17 cellular contexts compared by ENCODE assay signal in the genomic region with DNA sequence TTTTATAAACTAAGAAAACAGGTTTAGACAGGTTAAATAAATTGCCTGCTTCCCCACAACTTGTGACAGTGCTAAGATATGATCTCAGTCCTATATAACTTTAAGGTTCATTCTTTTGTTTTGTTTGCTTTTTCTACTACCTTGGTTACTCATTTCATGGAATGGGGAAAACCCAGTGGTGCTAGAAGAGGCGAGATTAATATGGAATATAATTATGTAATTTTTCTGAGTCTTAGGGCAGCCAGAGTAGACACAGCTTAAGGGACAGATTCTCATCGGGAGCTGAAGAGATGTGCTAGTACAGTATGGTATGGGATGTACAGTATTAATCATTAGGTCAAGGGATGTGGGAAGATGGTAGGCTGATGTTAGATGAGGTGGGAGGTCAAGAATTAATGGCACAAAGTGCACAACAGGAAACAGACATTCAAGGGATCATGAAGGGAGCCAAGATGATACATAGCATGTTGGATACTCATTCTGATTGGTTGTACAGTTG. TPM values are rescaled to one million over a fixed set of nuclear protein-coding genes. Genes with fewer than 3 reads are reported as not detected.
A peak's percentile ranks its signal among the peaks of the same experiment; 100 is the strongest.
DNase-seq lines count a peak whose midpoint lies in the region; ATAC-seq, FAIRE-seq and TF ChIP-seq lines count a peak whose summit lies in the region.
"Had no signal": no experiment of that assay in that cellular context is flagged by ENCODE, and none has a peak within 500 bp of the region (broad histone marks: within the 10 kb centered on the region; RNA-seq: fewer than 3 reads in every experiment).

No MANE protein-coding gene starts in this region.

- no peak for FAIRE-seq in endothelial cell of umbilical vein (lab: Jason Lieb, UNC)

- no peaks in the 10 kb centered on the region; the same call in 1 of the 2 replicates for H3K27me3 Mint-ChIP-seq in WTC11 (ENCODE audit: low read depth)
- H3K27me3 Mint-ChIP-seq: activated CD4-positive, alpha-beta memory T cell treated with anti-CD3 and anti-CD28 coated beads, Interleukin-2, amount 10 ng/mL, durations not matched to agents 7 days and 5 days had no signal

- H3K9ac ChIP-seq in endothelial cell of umbilical vein (replicated peaks; ENCODE audit: extremely low read depth, insufficient read depth, low read length): no peak overlapping the region

- H3K36me3 Mint-ChIP-seq in WTC11: peaks cover 10% of the 10 kb centered on the region

- no peaks in the 10 kb centered on the region for H3K9me3 Mint-ChIP-seq in WTC11
- H3K9me3 Mint-ChIP-seq: activated CD4-positive, alpha-beta memory T cell treated with anti-CD3 and anti-CD28 coated beads, Interleukin-2, amount 10 ng/mL, durations not matched to agents 7 days and 5 days had no signal

- no peak overlapping the region for H3K27ac Mint-ChIP-seq in WTC11
- H3K27ac Mint-ChIP-seq: activated CD4-positive, alpha-beta memory T cell treated with anti-CD3 and anti-CD28 coated beads, Interleukin-2, amount 10 ng/mL, durations not matched to agents 7 days and 5 days had no signal

- H3K9me1 ChIP-seq in endothelial cell of umbilical vein (replicated peaks; ENCODE audit: control insufficient read depth, extremely low read depth, insufficient read depth, low read length): peaks cover 4% of the 10 kb centered on the region

- H3K27me3 ChIP-seq in endothelial cell of umbilical vein (ENCODE audit: control insufficient read depth in 2 of 2, insufficient read depth in 2 of 2, low read length in 2 of 2) (no peaks in the 10 kb centered on the region), vagina (no peaks in the 10 kb centered on the region)
- H3K27me3 ChIP-seq: body of pancreas, suprapubic skin had no signal

- H3K4me3 ChIP-seq in endothelial cell of umbilical vein (replicated peaks in 1 of 3; ENCODE audit: insufficient read depth in 1 of 3, low read depth in 1 of 3, low read length in 3 of 3) (no peak overlapping the region), vagina (no peak overlapping the region)
- H3K4me3 ChIP-seq: body of pancreas, suprapubic skin had no signal

- no peak overlapping the region for H2AFZ ChIP-seq in endothelial cell of umbilical vein (ENCODE audit: low read depth, low read length)

- intact Hi-C loops in endothelial cell of umbilical vein (cut with micrococcal nuclease): no loop called here
- intact Hi-C loops in vagina (cut with DNase I): no loop called here

- H3K4me3 Mint-ChIP-seq in WTC11: no peak overlapping the region
- H3K4me3 Mint-ChIP-seq: activated CD4-positive, alpha-beta memory T cell treated with anti-CD3 and anti-CD28 coated beads, Interleukin-2, amount 10 ng/mL, durations not matched to agents 7 days and 5 days had no signal

- no peak overlapping the region for H3K27ac ChIP-seq in endothelial cell of umbilical vein (ENCODE audit: insufficient read depth, low read depth, low read length)
- H3K27ac ChIP-seq in vagina: no peak overlapping the region
- H3K27ac ChIP-seq: suprapubic skin had no signal

- ATAC-seq in GM18868 (IDR thresholded peaks at IDR 0.05; ENCODE audit: unreplicated experiment) (peak; percentile 39), WTC11 (no peak)
- ATAC-seq: body of pancreas had no signal

- H3K9me3 ChIP-seq in endothelial cell of umbilical vein (replicated peaks; ENCODE audit: control insufficient read depth, insufficient read depth, low read length): no peaks in the 10 kb centered on the region
- no peaks in the 10 kb centered on the region for H3K9me3 ChIP-seq in vagina
- H3K9me3 ChIP-seq: body of pancreas, suprapubic skin had no signal

- H3K4me1 ChIP-seq in endothelial cell of umbilical vein (ENCODE audit: control insufficient read depth, extremely low read depth, insufficient read depth, low read length) (peaks cover 2% of the 10 kb centered on the region), vagina (peaks cover 67% of the 10 kb centered on the region)

- peaks cover 2% of the 10 kb centered on the region for H4K20me1 ChIP-seq in endothelial cell of umbilical vein (replicated peaks; ENCODE audit: control insufficient read depth, extremely low read depth, insufficient read depth, low read length)

- CTCF ChIA-PET in endothelial cell of umbilical vein (lab: Charles Lee): interaction anchor here (0.8 to 2.0 kb wide), 2 partner anchors 11 to 17 kb away, joined by 3 to 5 read pairs; no protein-coding TSS in a partner anchor
- CTCF ChIA-PET in WTC11 (lab: Charles Lee): interaction anchor here (0.9 kb wide), 1 partner anchor 168 kb away, joined by 8 read pairs; no protein-coding TSS in a partner anchor

- no peak overlapping the region for H3K4me2 ChIP-seq in endothelial cell of umbilical vein (ENCODE audit: insufficient read depth, low read length)

- POLR2A ChIA-PET in endothelial cell of umbilical vein (lab: Charles Lee) (no interaction called here), WTC11 (lab: Charles Lee) (no interaction called here)

- H3K79me2 ChIP-seq in endothelial cell of umbilical vein (ENCODE audit: control insufficient read depth, insufficient read depth, low read length): peaks cover 56% of the 10 kb centered on the region

- no peak for TF ChIP-seq CTCF in endothelial cell of umbilical vein (IDR thresholded peaks at IDR 0.05; ENCODE audit: extremely low read depth in 1 of 2, insufficient read depth in 1 of 2, low read depth in 1 of 2, low read length in 2 of 2)
- no peak for TF ChIP-seq CTCF in vagina (IDR thresholded peaks at IDR 0.05)
- TF ChIP-seq CTCF in WTC11 (IDR thresholded peaks at IDR 0.05): no peak

- no TSS peak for BruUV-seq in endothelial cell of umbilical vein (replicated peaks; lab: Mats Ljungman, UMichigan)

- TF ChIP-seq POLR2A in endothelial cell of umbilical vein (IDR thresholded peaks at IDR 0.05; ENCODE audit: low read depth, low read length) (no peak), vagina (IDR thresholded peaks at IDR 0.05) (no peak)

- peaks cover 13% of the 10 kb centered on the region for H3K4me1 Mint-ChIP-seq in WTC11

- H3K36me3 ChIP-seq in endothelial cell of umbilical vein (ENCODE audit: control insufficient read depth in 2 of 2, extremely low read depth in 1 of 2, insufficient read depth in 2 of 2, low read length in 2 of 2) (peaks cover 2 to 8% of the 10 kb centered on the region in 2 experiments), vagina (peaks cover 0 to 6% of the 10 kb centered on the region in 2 donors)

- dilution Hi-C loops in endothelial cell of umbilical vein (cut with MboI; ENCODE audit: extremely low pct_ligation_motif_present, low sequenced_read_pairs): no loop called here

- DNase-seq in M059J (ENCODE audit: low read depth) (peak; percentile 67), endothelial cell of umbilical vein (ENCODE audit: low read depth, low spot score) (peak; percentile 6), non-pigmented ciliary epithelial cell (ENCODE audit: low read depth) (peak; percentile 36), AG08396 (ENCODE audit: low spot score) (no peak), vagina (ENCODE audit: extremely low spot score in 2 of 2) (no peak), NCI-H2081 (lab: John Stamatoyannopoulos, UW) (no peak), WTC11 (ENCODE audit: low spot score) (no peak)
- DNase-seq: activated CD4-positive, alpha-beta memory T cell treated with anti-CD3 and anti-CD28 coated beads, Interleukin-2, amount 10 ng/mL, durations not matched to agents 7 days and 5 days; activated effector memory CD4-positive, alpha-beta T cell treated with anti-CD3 and anti-CD28 coated beads, Interleukin-2, amount 50 U/mL, for 16 hours; body of pancreas; DMS53; effector CD8-positive, alpha-beta T cell; NCI-H1930; NCI-H82; T1000 had no signal

TF ChIP-seq in endothelial cell of umbilical vein, 7 proteins besides CTCF, POLR2A, EP300 and RAD21:
- TF ChIP-seq JUN (IDR thresholded peaks at IDR 0.05; ENCODE audit: borderline replicate concordance, insufficient read depth, insufficient read length, low read depth) (no peak), EZH2 (IDR thresholded peaks at IDR 0.05; ENCODE audit: borderline replicate concordance, low read depth, low read length, severe bottlenecking) (no peak), FOS (IDR thresholded peaks at IDR 0.05; ENCODE audit: borderline replicate concordance, insufficient read depth, low read length) (no peak), POLR2AphosphoS5 (IDR thresholded peaks at IDR 0.05; ENCODE audit: insufficient read depth, low read depth, low read length) (no peak), GATA2 (IDR thresholded peaks at IDR 0.05; ENCODE audit: insufficient read depth, insufficient read length, low read depth, low read length) (no peak), MYC (IDR thresholded peaks at IDR 0.05; ENCODE audit: low read depth, low read length) (no peak)
- TF ChIP-seq, protein P1, sequence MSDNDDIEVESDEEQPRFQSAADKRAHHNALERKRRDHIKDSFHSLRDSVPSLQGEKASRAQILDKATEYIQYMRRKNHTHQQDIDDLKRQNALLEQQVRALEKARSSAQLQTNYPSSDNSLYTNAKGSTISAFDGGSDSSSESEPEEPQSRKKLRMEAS (IDR thresholded peaks at IDR 0.05; ENCODE audit: insufficient read depth, insufficient read length): no peak
TF ChIP-seq in endothelial cell of umbilical vein: peak in this region for 0.

RNA-seq across cellular contexts. Expression of gene TRIM32, which starts 6.2 kb away (rescaled TPM):
- total RNA-seq in M059J (2014; rRNA removed; shearing (Covaris generic)): 20.8 and 26.9 TPM in 2 replicates
- total RNA-seq in endothelial cell of umbilical vein: 18.2 and 18.4 TPM in 2 replicates
- polyA plus RNA-seq in endothelial cell of umbilical vein: 10.5 and 10.8 TPM in 2 replicates
- polyA plus RNA-seq in endothelial cell of umbilical vein (2011; cell fraction: cytosol; rRNA removed): 7.8 and 8.4 TPM in 2 replicates
- 9.3 and 9.6 TPM in 2 replicates for polyA plus RNA-seq in endothelial cell of umbilical vein (2011; cell fraction: nucleus; rRNA removed)
- 11.7 and 12.7 TPM in 2 replicates for polyA plus RNA-seq in endothelial cell of umbilical vein (2012)
- polyA minus RNA-seq in endothelial cell of umbilical vein: 40.0 and 46.0 TPM in 2 replicates
- 11.1 TPM for polyA minus RNA-seq in endothelial cell of umbilical vein (2011; cell fraction: cytosol; rRNA and poly(A)+ RNA removed)
- 14.0 and 19.3 TPM in 2 replicates for polyA minus RNA-seq in endothelial cell of umbilical vein (2011; cell fraction: nucleus; rRNA and poly(A)+ RNA removed)
- total RNA-seq in vagina: 12.8 TPM
- 17.5 to 21.0 TPM (median 20.1 TPM) in 3 replicates for total RNA-seq in WTC11 (2021)

Comparison
In these comparisons a context has a peak if more than half of its experiments do, and no peak if none do; other contexts are left out.
1. DNase-seq: peak in M059J (single experiment), endothelial cell of umbilical vein (single experiment) and non-pigmented ciliary epithelial cell (single experiment); none in AG08396 (single experiment), vagina (0 of 2), NCI-H2081 (0 of 2) and WTC11 (single experiment).